ENCODE assay signal across 1 cellular context in the genomic region with DNA sequence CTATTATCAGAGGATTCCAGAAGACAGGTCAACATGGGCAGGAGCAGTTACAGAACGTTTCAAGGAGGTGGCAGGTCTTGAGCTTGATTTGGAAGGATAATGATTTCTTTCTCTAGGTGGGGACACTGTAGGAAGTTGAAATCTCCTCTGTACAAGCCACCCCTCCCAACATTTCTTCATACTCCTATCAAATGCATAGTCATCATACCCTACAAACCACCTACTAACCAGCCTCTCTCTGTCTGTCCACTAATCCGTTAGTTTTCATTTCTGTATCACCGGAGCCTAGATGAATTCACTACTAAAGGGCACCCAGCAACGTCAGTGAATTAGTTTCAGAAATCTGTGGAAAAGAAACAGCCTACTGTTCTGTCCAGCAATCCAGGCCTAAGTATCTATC.
TF ChIP-seq lines count a peak whose summit lies in the region.

No MANE protein-coding gene starts in this region.

TF ChIP-seq in IMR-90, 13 proteins besides CTCF, POLR2A, EP300 and RAD21:
- TF ChIP-seq, protein P1, sequence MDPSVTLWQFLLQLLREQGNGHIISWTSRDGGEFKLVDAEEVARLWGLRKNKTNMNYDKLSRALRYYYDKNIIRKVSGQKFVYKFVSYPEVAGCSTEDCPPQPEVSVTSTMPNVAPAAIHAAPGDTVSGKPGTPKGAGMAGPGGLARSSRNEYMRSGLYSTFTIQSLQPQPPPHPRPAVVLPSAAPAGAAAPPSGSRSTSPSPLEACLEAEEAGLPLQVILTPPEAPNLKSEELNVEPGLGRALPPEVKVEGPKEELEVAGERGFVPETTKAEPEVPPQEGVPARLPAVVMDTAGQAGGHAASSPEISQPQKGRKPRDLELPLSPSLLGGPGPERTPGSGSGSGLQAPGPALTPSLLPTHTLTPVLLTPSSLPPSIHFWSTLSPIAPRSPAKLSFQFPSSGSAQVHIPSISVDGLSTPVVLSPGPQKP (IDR thresholded peaks at IDR 0.05; ENCODE audit: borderline replicate concordance, low read depth, low read length) = no peak
- no peak for TF ChIP-seq USF2 (IDR thresholded peaks at IDR 0.05; ENCODE audit: low read depth, low read length)
- no peak for TF ChIP-seq BHLHE40 (IDR thresholded peaks at IDR 0.05; ENCODE audit: low read depth, low read length)
- TF ChIP-seq MAFK (IDR thresholded peaks at IDR 0.05; ENCODE audit: low read depth, low read length) = no peak
- no peak for TF ChIP-seq RCOR1 (IDR thresholded peaks at IDR 0.05; ENCODE audit: insufficient replicate concordance, low read length)
- no peak for TF ChIP-seq NFE2L2 (IDR thresholded peaks at IDR 0.05; ENCODE audit: low read depth, low read length)
- no peak for TF ChIP-seq RFX5 (IDR thresholded peaks at IDR 0.05; ENCODE audit: low read depth, low read length)
- no peak for TF ChIP-seq MAZ (IDR thresholded peaks at IDR 0.05; ENCODE audit: borderline replicate concordance, low read depth, low read length)
- TF ChIP-seq MXI1 (IDR thresholded peaks at IDR 0.05; ENCODE audit: borderline replicate concordance, low read depth, low read length) = no peak
- no peak for TF ChIP-seq FOS (IDR thresholded peaks at IDR 0.05; ENCODE audit: low read depth, low read length)
- no peak for TF ChIP-seq CHD1 (IDR thresholded peaks at IDR 0.05; ENCODE audit: low read depth, low read length)
- no peak for TF ChIP-seq SMC3 (IDR thresholded peaks at IDR 0.05; ENCODE audit: low read depth, low read length)
- TF ChIP-seq CEBPB (IDR thresholded peaks at IDR 0.05; ENCODE audit: low read depth, low read length) = no peak
